ENCODE assay signal across 19 cellular contexts in genomic region chr2:205764502-205764815, GRCh38.
DNase-seq lines count a peak whose midpoint lies in the region; ATAC-seq, FAIRE-seq and TF ChIP-seq lines count a peak whose summit lies in the region.
"Had no signal": no experiment of that assay in that cellular context is flagged by ENCODE, and none has a peak within 500 bp of the region (broad histone marks: within the 10 kb centered on the region; RNA-seq: fewer than 3 reads in every experiment).

No MANE protein-coding gene starts in this region.

- H3K36me3 ChIP-seq in endothelial cell of umbilical vein (ENCODE audit: control insufficient read depth in 2 of 2, extremely low read depth in 1 of 2, insufficient read depth in 2 of 2, low read length in 2 of 2) (peaks cover 2 to 53% of the 10 kb centered on the region in 2 experiments), neural progenitor cell (no peaks in the 10 kb centered on the region)

- dilution Hi-C loops in endothelial cell of umbilical vein (cut with MboI; ENCODE audit: extremely low pct_ligation_motif_present, low sequenced_read_pairs) = no loop called here

- H3K79me2 ChIP-seq in endothelial cell of umbilical vein (ENCODE audit: control insufficient read depth, insufficient read depth, low read length) (no peaks in the 10 kb centered on the region), neural progenitor cell (ENCODE audit: low read depth) (no peaks in the 10 kb centered on the region)

- BruUV-seq in endothelial cell of umbilical vein (replicated peaks; lab: Mats Ljungman, UMichigan) = no TSS peak

- H3K9ac ChIP-seq in endothelial cell of umbilical vein (replicated peaks; ENCODE audit: extremely low read depth, insufficient read depth, low read length) = peak overlapping the region; percentile 65
- no peak overlapping the region for H3K9ac ChIP-seq in neural progenitor cell

- no peaks in the 10 kb centered on the region for H3K27me3 Mint-ChIP-seq in neural progenitor cell (ENCODE audit: insufficient read depth, low read depth)
- peaks cover 44% of the 10 kb centered on the region for H3K27me3 Mint-ChIP-seq in stimulated activated naive CD8-positive, alpha-beta T cell treated with anti-CD3 and anti-CD28 coated beads, Interleukin-15, amount 100 ng/mL, for 72 hours

- no peak overlapping the region for H3K4me3 Mint-ChIP-seq in neural progenitor cell
- no peak overlapping the region for H3K4me3 Mint-ChIP-seq in stimulated activated naive CD8-positive, alpha-beta T cell treated with anti-CD3 and anti-CD28 coated beads, Interleukin-15, amount 100 ng/mL, for 72 hours
- H3K4me3 Mint-ChIP-seq: activated T-helper 17 cell treated with anti-CD3 and anti-CD28 coated beads, Interleukin-2, amount 50 U/mL, for 72 hours had no signal

- H3K4me2 ChIP-seq in endothelial cell of umbilical vein (ENCODE audit: insufficient read depth, low read length) = no peak overlapping the region
- H3K4me2 ChIP-seq in neural progenitor cell = no peak overlapping the region

- peaks cover 39% of the 10 kb centered on the region for H3K4me1 Mint-ChIP-seq in neural progenitor cell
- peaks cover 14% of the 10 kb centered on the region for H3K4me1 Mint-ChIP-seq in stimulated activated naive CD8-positive, alpha-beta T cell treated with anti-CD3 and anti-CD28 coated beads, Interleukin-15, amount 100 ng/mL, for 72 hours
- H3K4me1 Mint-ChIP-seq: activated T-helper 17 cell treated with anti-CD3 and anti-CD28 coated beads, Interleukin-2, amount 50 U/mL, for 72 hours had no signal

- no peak for TF ChIP-seq POLR2A in endothelial cell of umbilical vein (IDR thresholded peaks at IDR 0.05; ENCODE audit: low read depth, low read length)

- no peak for TF ChIP-seq CTCF in endothelial cell of umbilical vein (IDR thresholded peaks at IDR 0.05; ENCODE audit: extremely low read depth in 1 of 2, insufficient read depth in 1 of 2, low read depth in 1 of 2, low read length in 2 of 2)
- TF ChIP-seq CTCF in neural progenitor cell (IDR thresholded peaks at IDR 0.05) = no peak

- no peaks in the 10 kb centered on the region for H3F3A ChIP-seq in neural progenitor cell (ENCODE audit: low read depth)

- DNase-seq in DMS 273 treated with DMSO at 0.1 percent for 48 hours (lab: John Stamatoyannopoulos, UW) (peak; percentile 79), NCI-H69 (lab: John Stamatoyannopoulos, UW) (peak; percentile 51), endothelial cell of umbilical vein (ENCODE audit: low read depth, low spot score) (no peak), neural progenitor cell (ENCODE audit: low spot score) (no peak), SW480 (ENCODE audit: low spot score) (no peak), urothelium cell line (ENCODE audit: low spot score) (no peak)
- no peak for DNase-seq in stimulated activated CD4-positive, alpha-beta T cell treated with anti-CD3 and anti-CD28 coated beads, Interleukin-2, amount 100 ng/mL, for 24 hours
- no peak for DNase-seq in stimulated activated naive CD8-positive, alpha-beta T cell treated with anti-CD3 and anti-CD28 coated beads, Interleukin-15, amount 100 ng/mL, for 72 hours
- DNase-seq: activated CD4-positive, alpha-beta T cell treated with anti-CD3 and anti-CD28 coated beads for 4 hours; aorta; DND-41; hippocampal formation; NCI-H2081 treated with DMSO at 0.1 percent for 48 hours; OCI-M1; posterior cingulate gyrus; stimulated activated CD4-positive, alpha-beta T cell treated with anti-CD3 and anti-CD28 coated beads, Interleukin-15, amount 100 ng/mL, for 24 hours; T-helper 1 cell had no signal

- no peak overlapping the region for H3K4me3 ChIP-seq in endothelial cell of umbilical vein (replicated peaks in 1 of 3; ENCODE audit: insufficient read depth in 1 of 3, low read depth in 1 of 3, low read length in 3 of 3)
- H3K4me3 ChIP-seq in neural progenitor cell = no peak overlapping the region

- H3K9me3 ChIP-seq in endothelial cell of umbilical vein (replicated peaks; ENCODE audit: control insufficient read depth, insufficient read depth, low read length) (no peaks in the 10 kb centered on the region), neural progenitor cell (ENCODE audit: low read depth) (no peaks in the 10 kb centered on the region)

- no peak for ATAC-seq in stimulated activated naive CD8-positive, alpha-beta T cell treated with anti-CD3 and anti-CD28 coated beads, Interleukin-15, amount 100 ng/mL, for 72 hours

- POLR2A ChIA-PET in endothelial cell of umbilical vein (lab: Charles Lee) = no interaction called here

- intact Hi-C loops in endothelial cell of umbilical vein (cut with micrococcal nuclease) = no loop called here

- H2AFZ ChIP-seq in endothelial cell of umbilical vein (ENCODE audit: low read depth, low read length) (no peak overlapping the region), neural progenitor cell (replicated peaks) (no peak overlapping the region)

- no peaks in the 10 kb centered on the region for H3K27me3 ChIP-seq in endothelial cell of umbilical vein (ENCODE audit: control insufficient read depth in 2 of 2, insufficient read depth in 2 of 2, low read length in 2 of 2)
- H3K27me3 ChIP-seq in neural progenitor cell = no peaks in the 10 kb centered on the region

- no peaks in the 10 kb centered on the region for H3K36me3 Mint-ChIP-seq in neural progenitor cell

- H3K9me1 ChIP-seq in endothelial cell of umbilical vein (replicated peaks; ENCODE audit: control insufficient read depth, extremely low read depth, insufficient read depth, low read length) = no peaks in the 10 kb centered on the region

- H3K4me1 ChIP-seq in endothelial cell of umbilical vein (ENCODE audit: control insufficient read depth, extremely low read depth, insufficient read depth, low read length) (peaks cover 20% of the 10 kb centered on the region), neural progenitor cell (no peaks in the 10 kb centered on the region)

- H3K27ac Mint-ChIP-seq in neural progenitor cell = peak overlapping the region; percentile 85
- H3K27ac Mint-ChIP-seq in stimulated activated naive CD8-positive, alpha-beta T cell treated with anti-CD3 and anti-CD28 coated beads, Interleukin-15, amount 100 ng/mL, for 72 hours = peak overlapping the region in 1 of 2 donors; percentile 31
- H3K27ac Mint-ChIP-seq: activated T-helper 17 cell treated with anti-CD3 and anti-CD28 coated beads, Interleukin-2, amount 50 U/mL, for 72 hours had no signal

- H3K9me3 Mint-ChIP-seq in neural progenitor cell = no peaks in the 10 kb centered on the region
- no peaks in the 10 kb centered on the region for H3K9me3 Mint-ChIP-seq in stimulated activated naive CD8-positive, alpha-beta T cell treated with anti-CD3 and anti-CD28 coated beads, Interleukin-15, amount 100 ng/mL, for 72 hours
- H3K9me3 Mint-ChIP-seq: activated T-helper 17 cell treated with anti-CD3 and anti-CD28 coated beads, Interleukin-2, amount 50 U/mL, for 72 hours had no signal

- FAIRE-seq in endothelial cell of umbilical vein (lab: Jason Lieb, UNC) (no peak), urothelium cell line (lab: Jason Lieb, UNC) (no peak)
- FAIRE-seq: GM12892 had no signal

- H3K27ac ChIP-seq in endothelial cell of umbilical vein (ENCODE audit: insufficient read depth, low read depth, low read length) (peak overlapping the region; percentile 63), neural progenitor cell (no peak overlapping the region)

- no peaks in the 10 kb centered on the region for H4K20me1 ChIP-seq in endothelial cell of umbilical vein (replicated peaks; ENCODE audit: control insufficient read depth, extremely low read depth, insufficient read depth, low read length)
- H4K20me1 ChIP-seq in neural progenitor cell (ENCODE audit: low read depth) = no peaks in the 10 kb centered on the region

- CTCF ChIA-PET in endothelial cell of umbilical vein (lab: Charles Lee) = interaction anchor here (2.4 kb wide), 1 partner anchor 162 kb away, joined by 6 read pairs; no protein-coding TSS in a partner anchor

TF ChIP-seq in endothelial cell of umbilical vein, 7 proteins besides CTCF, POLR2A, EP300 and RAD21:
- no peak for TF ChIP-seq JUN (IDR thresholded peaks at IDR 0.05; ENCODE audit: borderline replicate concordance, insufficient read depth, insufficient read length, low read depth)

Comparison
In these comparisons a context has a peak if more than half of its experiments do, and no peak if none do; other contexts are left out.
1. DNase-seq: peak in DMS 273 treated with DMSO at 0.1 percent for 48 hours (single experiment) and NCI-H69 (single experiment); none in endothelial cell of umbilical vein (single experiment), neural progenitor cell (single experiment), SW480 (single experiment), urothelium cell line (single experiment), stimulated activated CD4-positive, alpha-beta T cell treated with anti-CD3 and anti-CD28 coated beads, Interleukin-2, amount 100 ng/mL, for 24 hours (0 of 2) and stimulated activated naive CD8-positive, alpha-beta T cell treated with anti-CD3 and anti-CD28 coated beads, Interleukin-15, amount 100 ng/mL, for 72 hours (0 of 2).